Comparison of ENCODE assay signal across 2 cellular contexts in genomic region chr3:45207471-45207870, GRCh38.
TF ChIP-seq lines count a peak whose summit lies in the region.

No MANE protein-coding gene starts in this region.

TF ChIP-seq in K562, 482 proteins besides CTCF, POLR2A, EP300 and RAD21:
- TF ChIP-seq ZBTB9 (CRISPR knock-in tag; IDR thresholded peaks at IDR 0.05) (no peak), IRF2 (CRISPR knock-in tag; IDR thresholded peaks at IDR 0.05) (no peak), ZBTB49 (CRISPR knock-in tag; IDR thresholded peaks at IDR 0.05; ENCODE audit: borderline replicate concordance) (no peak), ZNF316 (IDR thresholded peaks at IDR 0.05) (peak; percentile 31; the same call in 1 of the 2 replicates)
TF ChIP-seq in K562: peak in this region for 1.

TF ChIP-seq in SK-N-SH treated with all-trans-retinoic acid at 6 μM for 48 hours, 23 proteins besides CTCF, POLR2A, EP300 and RAD21:
- no peak for TF ChIP-seq ZFP3 (CRISPR knock-in tag; IDR thresholded peaks at IDR 0.05)
- no peak for TF ChIP-seq ZNF8 (CRISPR knock-in tag; IDR thresholded peaks at IDR 0.05)
- no peak for TF ChIP-seq TSHZ2 (CRISPR knock-in tag; IDR thresholded peaks at IDR 0.05)
- TF ChIP-seq POU6F1 (CRISPR knock-in tag; IDR thresholded peaks at IDR 0.05; ENCODE audit: borderline replicate concordance, low read depth) = no peak
- no peak for TF ChIP-seq SNAI2 (CRISPR knock-in tag; IDR thresholded peaks at IDR 0.05)
- no peak for TF ChIP-seq PPARA (CRISPR knock-in tag; IDR thresholded peaks at IDR 0.05; ENCODE audit: borderline replicate concordance)
- TF ChIP-seq ZC3H10 (CRISPR knock-in tag; IDR thresholded peaks at IDR 0.05) = no peak
- no peak for TF ChIP-seq ISL1 (CRISPR knock-in tag; IDR thresholded peaks at IDR 0.05)
- TF ChIP-seq, protein P1, sequence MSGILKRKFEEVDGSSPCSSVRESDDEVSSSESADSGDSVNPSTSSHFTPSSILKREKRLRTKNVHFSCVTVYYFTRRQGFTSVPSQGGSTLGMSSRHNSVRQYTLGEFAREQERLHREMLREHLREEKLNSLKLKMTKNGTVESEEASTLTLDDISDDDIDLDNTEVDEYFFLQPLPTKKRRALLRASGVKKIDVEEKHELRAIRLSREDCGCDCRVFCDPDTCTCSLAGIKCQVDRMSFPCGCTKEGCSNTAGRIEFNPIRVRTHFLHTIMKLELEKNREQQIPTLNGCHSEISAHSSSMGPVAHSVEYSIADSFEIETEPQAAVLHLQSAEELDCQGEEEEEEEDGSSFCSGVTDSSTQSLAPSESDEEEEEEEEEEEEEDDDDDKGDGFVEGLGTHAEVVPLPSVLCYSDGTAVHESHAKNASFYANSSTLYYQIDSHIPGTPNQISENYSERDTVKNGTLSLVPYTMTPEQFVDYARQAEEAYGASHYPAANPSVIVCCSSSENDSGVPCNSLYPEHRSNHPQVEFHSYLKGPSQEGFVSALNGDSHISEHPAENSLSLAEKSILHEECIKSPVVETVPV (CRISPR knock-in tag; IDR thresholded peaks at IDR 0.05) = no peak
- no peak for TF ChIP-seq TCF4 (CRISPR knock-in tag; IDR thresholded peaks at IDR 0.05; ENCODE audit: borderline replicate concordance)
- TF ChIP-seq TOX (CRISPR knock-in tag; IDR thresholded peaks at IDR 0.05; ENCODE audit: borderline replicate concordance) = no peak
- no peak for TF ChIP-seq OSR1 (CRISPR knock-in tag; IDR thresholded peaks at IDR 0.05)
- no peak for TF ChIP-seq ZNF565 (CRISPR knock-in tag; conservative IDR thresholded peaks at IDR 0.05; ENCODE audit: low read depth)
